ENCODE assay signal across 11 cellular contexts in the genomic region with DNA sequence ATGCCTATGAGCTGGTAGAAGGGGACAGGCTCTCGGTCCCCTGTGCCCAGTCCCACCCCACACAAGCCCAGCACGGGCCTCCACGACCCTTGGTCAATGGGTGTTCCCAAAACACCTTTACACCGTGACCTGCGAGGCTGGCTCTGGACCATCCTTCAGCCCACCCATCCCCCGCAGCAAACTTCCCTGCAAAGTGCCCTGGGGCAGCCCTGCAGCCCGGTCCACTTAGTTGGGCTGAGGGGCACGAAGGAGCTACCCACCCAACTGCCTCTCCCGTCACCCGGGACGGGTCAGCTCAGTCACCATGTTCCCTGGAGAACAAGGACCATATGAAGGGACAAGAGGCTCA. TPM values are rescaled to one million over a fixed set of nuclear protein-coding genes. Genes with fewer than 3 reads are reported as not detected.
DNase-seq lines count a peak whose midpoint lies in the region; ATAC-seq and TF ChIP-seq lines count a peak whose summit lies in the region.
"Had no signal": no experiment of that assay in that cellular context is flagged by ENCODE, and none has a peak within 500 bp of the region (broad histone marks: within the 10 kb centered on the region; RNA-seq: fewer than 3 reads in every experiment).

No MANE protein-coding gene starts in this region.

- H3K4me1 ChIP-seq in CD8-positive, alpha-beta memory T cell (ENCODE audit: insufficient read depth, low read length) = peaks cover 63% of the 10 kb centered on the region
- H3K4me1 ChIP-seq in left ventricle myocardium inferior = peaks cover 100% of the 10 kb centered on the region
- peaks cover 91% of the 10 kb centered on the region for H3K4me1 ChIP-seq in psoas muscle

- H3K27ac Mint-ChIP-seq in CD8-positive, alpha-beta memory T cell = peak overlapping the region in 7 of 8 donors; percentile 86 to 99 (median 92)
- H3K27ac Mint-ChIP-seq in activated T-helper 1 cell treated with anti-CD3 and anti-CD28 coated beads, Interleukin-12 subunit alpha, Interleukin-12 subunit beta, Interleukin-2, Interleukin-4 antibody, amounts not matched to agents 30 ng/mL and 10 ng/mL and 1 ng/mL, durations not matched to agents 14 hours and 24 hours and 36 hours = peak overlapping the region; percentile 99

- intact Hi-C loops in activated T-helper 1 cell treated with anti-CD3 and anti-CD28 coated beads, Interleukin-12 subunit alpha, Interleukin-12 subunit beta, Interleukin-2, Interleukin-4 antibody, amounts not matched to agents 30 ng/mL and 10 ng/mL and 1 ng/mL, durations not matched to agents 14 hours and 24 hours and 36 hours (cut with micrococcal nuclease) = no loop called here
- intact Hi-C loops in left ventricle myocardium inferior (cut with micrococcal nuclease) (no loop called here), psoas muscle (cut with DNase I) (no loop called here)

- peaks cover 0 to 96% (median 21%) of the 10 kb centered on the region in 3 donors for H3K36me3 Mint-ChIP-seq in CD8-positive, alpha-beta memory T cell
- peaks cover 71% of the 10 kb centered on the region for H3K36me3 Mint-ChIP-seq in activated T-helper 1 cell treated with anti-CD3 and anti-CD28 coated beads, Interleukin-12 subunit alpha, Interleukin-12 subunit beta, Interleukin-2, Interleukin-4 antibody, amounts not matched to agents 30 ng/mL and 10 ng/mL and 1 ng/mL, durations not matched to agents 14 hours and 24 hours and 36 hours (ENCODE audit: low read depth)

- H3K4me1 Mint-ChIP-seq in CD8-positive, alpha-beta memory T cell = peaks cover 66 to 87% (median 71%) of the 10 kb centered on the region in 3 donors
- peaks cover 68% of the 10 kb centered on the region for H3K4me1 Mint-ChIP-seq in activated T-helper 1 cell treated with anti-CD3 and anti-CD28 coated beads, Interleukin-12 subunit alpha, Interleukin-12 subunit beta, Interleukin-2, Interleukin-4 antibody, amounts not matched to agents 30 ng/mL and 10 ng/mL and 1 ng/mL, durations not matched to agents 14 hours and 24 hours and 36 hours (ENCODE audit: low read depth)

- no peak for DNase-seq in CD8-positive, alpha-beta memory T cell
- DNase-seq in activated T-helper 1 cell treated with anti-CD3 and anti-CD28 coated beads, Interleukin-12 subunit alpha, Interleukin-12 subunit beta, Interleukin-2, Interleukin-4 antibody, amounts not matched to agents 30 ng/mL and 10 ng/mL and 1 ng/mL, durations not matched to agents 14 hours and 24 hours and 36 hours (ENCODE audit: low spot score) = no peak
- DNase-seq in left ventricle myocardium inferior = no peak
- peak in 1 of 2 donors; percentile 12 for DNase-seq in psoas muscle
- DNase-seq in superior temporal gyrus (ENCODE audit: extremely low spot score) = no peak
- DNase-seq in NCI-H2171 treated with DMSO at 0.1 percent for 48 hours (lab: John Stamatoyannopoulos, UW) = no peak
- DNase-seq: anterior cingulate cortex, DMS53, NCI-H748 treated with DMSO at 0.1 percent for 48 hours had no signal

- peak overlapping the region in 4 of 7 donors; percentile 47 to 69 (median 60) for H3K4me3 Mint-ChIP-seq in CD8-positive, alpha-beta memory T cell
- peak overlapping the region; percentile 68 for H3K4me3 Mint-ChIP-seq in activated T-helper 1 cell treated with anti-CD3 and anti-CD28 coated beads, Interleukin-12 subunit alpha, Interleukin-12 subunit beta, Interleukin-2, Interleukin-4 antibody, amounts not matched to agents 30 ng/mL and 10 ng/mL and 1 ng/mL, durations not matched to agents 14 hours and 24 hours and 36 hours

- no peaks in the 10 kb centered on the region for H3K9me3 Mint-ChIP-seq in CD8-positive, alpha-beta memory T cell
- H3K9me3 Mint-ChIP-seq in activated T-helper 1 cell treated with anti-CD3 and anti-CD28 coated beads, Interleukin-12 subunit alpha, Interleukin-12 subunit beta, Interleukin-2, Interleukin-4 antibody, amounts not matched to agents 30 ng/mL and 10 ng/mL and 1 ng/mL, durations not matched to agents 14 hours and 24 hours and 36 hours = no peaks in the 10 kb centered on the region

- peak overlapping the region; percentile 26 for H3K27ac ChIP-seq in CD8-positive, alpha-beta memory T cell (ENCODE audit: low read depth, low read length)
- H3K27ac ChIP-seq in left ventricle myocardium inferior (replicated peaks) = peak overlapping the region; percentile 83
- H3K27ac ChIP-seq in psoas muscle = peak overlapping the region; percentile 99

- CTCF ChIA-PET in CD8-positive, alpha-beta memory T cell (lab: Charles Lee) = interaction anchor here (0.9 to 2.8 kb wide), 4 partner anchors 10 to 29 kb away, joined by 3 to 8 read pairs (median 4); no protein-coding TSS in a partner anchor

- H3K27me3 ChIP-seq in CD8-positive, alpha-beta memory T cell (ENCODE audit: insufficient read depth, low read length, poor library complexity, severe bottlenecking) = no peaks in the 10 kb centered on the region
- no peaks in the 10 kb centered on the region for H3K27me3 ChIP-seq in left ventricle myocardium inferior (ENCODE audit: low read depth)
- H3K27me3 ChIP-seq in psoas muscle (ENCODE audit: insufficient read depth in 3 of 3, low read length in 2 of 3) = no peaks in the 10 kb centered on the region

- H3K9me3 ChIP-seq in CD8-positive, alpha-beta memory T cell (ENCODE audit: low read length) = no peaks in the 10 kb centered on the region
- H3K9me3 ChIP-seq in left ventricle myocardium inferior (replicated peaks) (no peaks in the 10 kb centered on the region), psoas muscle (no peaks in the 10 kb centered on the region)

- WGBS in psoas muscle, 3 donors = 75 to 82% (median 77%) methylated on average over 10 to 11 of the region's 11 CpGs

- H3K4me3 ChIP-seq in CD8-positive, alpha-beta memory T cell (ENCODE audit: low read length) = no peak overlapping the region
- peak overlapping the region; percentile 41 for H3K4me3 ChIP-seq in left ventricle myocardium inferior
- H3K4me3 ChIP-seq in psoas muscle = no peak overlapping the region

- peaks cover 74% of the 10 kb centered on the region for H3K36me3 ChIP-seq in CD8-positive, alpha-beta memory T cell (ENCODE audit: insufficient read depth, low read length)
- peaks cover 65% of the 10 kb centered on the region for H3K36me3 ChIP-seq in left ventricle myocardium inferior
- peaks cover 17 to 84% of the 10 kb centered on the region in 2 donors for H3K36me3 ChIP-seq in psoas muscle (ENCODE audit: insufficient read depth in 1 of 2, low read depth in 1 of 2)

- no peaks in the 10 kb centered on the region for H3K27me3 Mint-ChIP-seq in CD8-positive, alpha-beta memory T cell
- no peaks in the 10 kb centered on the region for H3K27me3 Mint-ChIP-seq in activated T-helper 1 cell treated with anti-CD3 and anti-CD28 coated beads, Interleukin-12 subunit alpha, Interleukin-12 subunit beta, Interleukin-2, Interleukin-4 antibody, amounts not matched to agents 30 ng/mL and 10 ng/mL and 1 ng/mL, durations not matched to agents 14 hours and 24 hours and 36 hours (ENCODE audit: insufficient read depth)

- no peak for TF ChIP-seq CTCF in left ventricle myocardium inferior (IDR thresholded peaks at IDR 0.05; ENCODE audit: borderline replicate concordance)
- no peak for TF ChIP-seq CTCF in psoas muscle (IDR thresholded peaks at IDR 0.05)

- no peak for ATAC-seq in psoas muscle
- no peak for ATAC-seq in HG02973 (IDR thresholded peaks at IDR 0.05; ENCODE audit: unreplicated experiment)
- no peak for ATAC-seq in HG02981 (IDR thresholded peaks at IDR 0.05; ENCODE audit: unreplicated experiment)

- POLR2A ChIA-PET in CD8-positive, alpha-beta memory T cell (lab: Charles Lee) = no interaction called here

RNA-seq across cellular contexts. Expression of gene WDR1, which starts 23.4 kb away (rescaled TPM):
- 100 to 1,000 TPM; 409 TPM for total RNA-seq in CD8-positive, alpha-beta memory T cell
- 377 TPM for polyA plus RNA-seq in CD8-positive, alpha-beta memory T cell
- total RNA-seq in activated T-helper 1 cell treated with anti-CD3 and anti-CD28 coated beads, Interleukin-12 subunit alpha, Interleukin-12 subunit beta, Interleukin-2, Interleukin-4 antibody, amounts not matched to agents 30 ng/mL and 10 ng/mL and 1 ng/mL, durations not matched to agents 14 hours and 24 hours and 36 hours = 449 and 453 TPM in 2 replicates
- 157 TPM for total RNA-seq in left ventricle myocardium inferior
- total RNA-seq in psoas muscle = 100 to 1,000 TPM in 3 of 4 donors, 10 to 100 TPM in 1; 86.3 to 146 (median 118) TPM
- 100 to 1,000 TPM in 1 of 3 donors, 10 to 100 TPM in 2; 55.6 to 273 (median 79.1) TPM for polyA plus RNA-seq in psoas muscle

Comparison
In these comparisons a context has a peak if more than half of its experiments do, and no peak if none do; other contexts are left out.
1. H3K27ac ChIP-seq: peak in every context shown above with its lines; median percentile 99 in psoas muscle; 83 in left ventricle myocardium inferior; 26 in CD8-positive, alpha-beta memory T cell.